17 cellular contexts compared by ENCODE assay signal in the genomic region with DNA sequence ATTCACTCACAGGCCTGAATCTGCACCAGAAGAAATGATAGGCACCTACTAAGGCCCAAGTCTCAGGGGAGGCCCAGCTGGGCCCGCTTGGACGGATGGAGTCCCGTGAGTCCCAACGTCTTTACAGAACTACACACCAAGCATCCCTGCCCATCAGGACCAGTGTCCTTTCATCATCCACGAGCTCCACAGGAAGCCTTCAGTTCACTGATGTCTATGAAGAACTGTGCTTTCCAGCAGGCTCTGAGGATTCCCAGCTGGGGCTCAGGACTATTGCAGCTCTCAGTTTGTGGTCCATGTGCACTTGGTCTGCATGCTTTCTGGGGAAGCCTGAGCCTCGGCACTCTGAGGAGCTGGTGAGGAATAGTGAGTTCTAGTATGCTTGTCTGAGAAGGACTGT.
"Had no signal": no experiment of that assay in that cellular context is flagged by ENCODE, and none has a peak within 500 bp of the region (broad histone marks: within the 10 kb centered on the region; RNA-seq: fewer than 3 reads in every experiment).

No MANE protein-coding gene starts in this region.

- DNase-seq: foreskin melanocyte; head of caudate nucleus; kidney; left cardiac atrium; left ventricle myocardium inferior; lower lobe of right lung; midbrain; naive thymus-derived CD8-positive, alpha-beta T cell; nucleus accumbens; pancreas; right cardiac atrium; stimulated activated CD4-positive, alpha-beta T cell treated with anti-CD3 and anti-CD28 coated beads, Interleukin-2, amount 100 ng/mL, for 48 hours; stimulated activated naive CD4-positive, alpha-beta T cell treated with Interleukin-2 at 50 U/mL for 16 hours; tibial artery; upper lobe of right lung had no signal

- H3K27ac ChIP-seq: pancreas, upper lobe of right lung had no signal

- H3K4me1 ChIP-seq: lower lobe of right lung, pancreas, upper lobe of right lung had no signal

- H3K4me3 ChIP-seq: hepatocyte, lower lobe of right lung, pancreas, smooth muscle cell, tibial artery, upper lobe of right lung had no signal

- H3K36me3 ChIP-seq: left ventricle myocardium inferior, lower lobe of right lung, pancreas, tibial artery, upper lobe of right lung had no signal

- H3K79me2 ChIP-seq: hepatocyte had no signal

- H2AFZ ChIP-seq: hepatocyte had no signal

- H3K27me3 ChIP-seq: hepatocyte, pancreas, tibial artery, upper lobe of right lung had no signal

- H3K9me3 ChIP-seq: lower lobe of right lung, pancreas, tibial artery, upper lobe of right lung had no signal

- H3K4me2 ChIP-seq: hepatocyte, smooth muscle cell had no signal
